14 cellular contexts compared by ENCODE assay signal in the genomic region with DNA sequence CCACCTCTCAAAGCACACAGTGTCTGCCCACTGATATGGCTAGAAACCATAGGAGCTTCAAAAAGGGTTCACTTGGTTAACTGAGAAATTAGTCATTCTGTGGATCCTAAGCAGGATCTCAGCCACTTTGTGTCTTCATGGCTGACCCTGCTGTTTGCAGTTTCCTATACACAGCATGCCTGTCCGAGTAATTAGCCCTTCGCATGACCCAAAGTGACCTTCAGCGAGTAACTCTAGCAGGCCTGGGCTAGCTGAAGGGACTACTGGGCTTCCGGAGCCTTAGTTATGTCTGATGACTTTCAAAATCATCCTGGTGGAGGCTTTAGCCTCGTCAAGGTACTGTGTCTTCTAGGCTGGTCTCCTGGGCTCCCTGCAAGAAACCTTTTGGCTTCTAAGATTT. TPM values are rescaled to one million over a fixed set of nuclear protein-coding genes. Genes with fewer than 3 reads are reported as not detected.
DNase-seq lines count a peak whose midpoint lies in the region; ATAC-seq, FAIRE-seq and TF ChIP-seq lines count a peak whose summit lies in the region.
"Had no signal": no experiment of that assay in that cellular context is flagged by ENCODE, and none has a peak within 500 bp of the region (broad histone marks: within the 10 kb centered on the region; RNA-seq: fewer than 3 reads in every experiment).

No MANE protein-coding gene starts in this region.

- RAD21 ChIA-PET in HCT116 (lab: Charles Lee; ENCODE audit: low non-redundant PET in 1 of 2, low total read pairs in 2 of 2, uncharacterized antibody in 2 of 2, unreplicated experiment in 2 of 2) = no interaction called here

- no peaks in the 10 kb centered on the region; a peak in 1 of 4 replicates for H3K36me3 ChIP-seq in HCT116 (ENCODE audit: control insufficient read depth in 1 of 2, insufficient read depth in 2 of 2, low read length in 2 of 2)
- H3K36me3 ChIP-seq in muscle layer of duodenum (ENCODE audit: control insufficient read depth in 1 of 2, insufficient read depth in 2 of 2, low read length in 2 of 2) = no peaks in the 10 kb centered on the region
- H3K36me3 ChIP-seq: BLaER1 treated with 17β-estradiol and CSF1 and Interleukin-3, amounts not matched to agents 10 nM and 100 nM; brain microvascular endothelial cell had no signal

- intact Hi-C loops in HCT116 (cut with micrococcal nuclease) = no loop called here
- intact Hi-C loops in MCF 10A (cut with micrococcal nuclease) = no loop called here

- peak overlapping the region; percentile 83 for H3K4me3 Mint-ChIP-seq in MCF 10A (ENCODE audit: unreplicated experiment)
- H3K4me3 Mint-ChIP-seq: natural killer cell had no signal

- TF ChIP-seq RAD21 in HCT116 (IDR thresholded peaks at IDR 0.05; ENCODE audit: low read depth) = no peak

- 0 out of 2 replicates have a peak overlapping the region, but pooled peaks have one; percentile 21 for H3K9ac ChIP-seq in HCT116 (ENCODE audit: low read length)
- H3K9ac ChIP-seq: BLaER1 treated with 17β-estradiol and CSF1 and Interleukin-3, amounts not matched to agents 10 nM and 100 nM had no signal

- H3K4me3 ChIP-seq in HCT116 (replicated peaks in 1 of 2; ENCODE audit: low read depth in 1 of 2, low read length in 2 of 2) = no peak overlapping the region
- peak overlapping the region in 1 of 2 donors; percentile 3 for H3K4me3 ChIP-seq in muscle layer of duodenum (ENCODE audit: low read depth in 1 of 2, low read length in 2 of 2)
- H3K4me3 ChIP-seq: BLaER1 treated with 17β-estradiol and CSF1 and Interleukin-3, amounts not matched to agents 10 nM and 100 nM had no signal

- no peak overlapping the region for H3K27ac ChIP-seq in HCT116 (ENCODE audit: low read depth, low read length)
- peak overlapping the region; percentile 47 for H3K27ac ChIP-seq in muscle layer of duodenum (ENCODE audit: low read length)
- H3K27ac ChIP-seq: BLaER1 treated with 17β-estradiol and CSF1 and Interleukin-3, amounts not matched to agents 10 nM and 100 nM; brain microvascular endothelial cell; VCaP had no signal

- no peak for TF ChIP-seq POLR2A in HCT116 (IDR thresholded peaks at IDR 0.05; ENCODE audit: borderline replicate concordance, extremely low read depth, insufficient read depth, insufficient read length)

- no peaks in the 10 kb centered on the region for H3K27me3 Mint-ChIP-seq in MCF 10A (ENCODE audit: insufficient read depth, unreplicated experiment)

- peaks cover 22% of the 10 kb centered on the region for H3K36me3 Mint-ChIP-seq in MCF 10A (ENCODE audit: insufficient read depth, unreplicated experiment)
- H3K36me3 Mint-ChIP-seq: natural killer cell had no signal

- POLR2A ChIA-PET in HCT116 (lab: Charles Lee) (no interaction called here), MCF 10A (lab: Yijun Ruan, JAX) (interaction anchor here (0.7 to 5.1 kb wide), 3 partner anchors 12 to 351 kb away, joined by 4 to 109 read pairs (median 5); partner anchors contain the start of genes TTC19, ZNF286A and ZSWIM7)

- H3K9me2 ChIP-seq in HCT116 (ENCODE audit: insufficient read depth) = no peaks in the 10 kb centered on the region

- peaks cover 57 to 86% of the 10 kb centered on the region in 2 experiments for H3K4me1 ChIP-seq in HCT116 (ENCODE audit: control insufficient read depth in 1 of 2, insufficient read depth in 2 of 2, low read length in 2 of 2)
- peaks cover 5 to 21% of the 10 kb centered on the region in 2 donors for H3K4me1 ChIP-seq in muscle layer of duodenum (ENCODE audit: control insufficient read depth in 1 of 2, insufficient read depth in 2 of 2, low read length in 2 of 2)

- FAIRE-seq in GM19239 (lab: Jason Lieb, UNC) = no peak

- no peaks in the 10 kb centered on the region for H4K20me1 ChIP-seq in HCT116 (ENCODE audit: insufficient read depth)
- H4K20me1 ChIP-seq: BLaER1 treated with 17β-estradiol and CSF1 and Interleukin-3, amounts not matched to agents 10 nM and 100 nM had no signal

- peaks cover 32% of the 10 kb centered on the region for H3K4me1 Mint-ChIP-seq in MCF 10A (ENCODE audit: insufficient read depth, unreplicated experiment)

- H3K27me3 ChIP-seq in HCT116 (ENCODE audit: insufficient read depth, low read length) (no peaks in the 10 kb centered on the region), muscle layer of duodenum (ENCODE audit: low read depth, low read length) (no peaks in the 10 kb centered on the region)
- H3K27me3 ChIP-seq: BLaER1 treated with 17β-estradiol and CSF1 and Interleukin-3, amounts not matched to agents 10 nM and 100 nM; brain microvascular endothelial cell had no signal

- CTCF ChIA-PET in HCT116 (lab: Charles Lee) = no interaction called here
- CTCF ChIA-PET in MCF 10A (lab: Yijun Ruan, JAX) = interaction anchor here (0.7 kb wide), 1 partner anchor 13 kb away, joined by 3 read pairs; no protein-coding TSS in a partner anchor

- TF ChIP-seq CTCF in HCT116 (IDR thresholded peaks at IDR 0.05 in 2 of 3, conservative IDR thresholded peaks at IDR 0.05 in 1 of 3; ENCODE audit: borderline replicate concordance in 1 of 3, insufficient read depth in 1 of 3, low read depth in 2 of 3, low read length in 2 of 3) (no peak), MCF 10A (IDR thresholded peaks at IDR 0.05; ENCODE audit: unreplicated experiment) (no peak)

- H3K9me3 Mint-ChIP-seq in MCF 10A (ENCODE audit: unreplicated experiment) = no peaks in the 10 kb centered on the region
- H3K9me3 Mint-ChIP-seq: natural killer cell had no signal

- ATAC-seq in HCT116 = no peak
- no peak for ATAC-seq in HG03565 (IDR thresholded peaks at IDR 0.05; ENCODE audit: unreplicated experiment)
- ATAC-seq in GM18520 (IDR thresholded peaks at IDR 0.05; ENCODE audit: unreplicated experiment) = no peak
- ATAC-seq: natural killer cell had no signal

- peak; percentile 33 for DNase-seq in A172 (ENCODE audit: low spot score)
- no peak for DNase-seq in HCT116 (ENCODE audit: low read depth, low spot score)
- peak; percentile 27 for DNase-seq in MCF 10A (ENCODE audit: unreplicated experiment)
- no peak for DNase-seq in GM19239 (ENCODE audit: insufficient read length, low spot score)
- no peak for DNase-seq in AG08395 (ENCODE audit: low spot score)
- DNase-seq: brain microvascular endothelial cell, natural killer cell, NCI-H1105, NCI-H446 treated with DMSO at 0.1 percent for 48 hours had no signal

- peak overlapping the region; percentile 97 for H3K4me2 ChIP-seq in HCT116 (ENCODE audit: low read length)
- H3K4me2 ChIP-seq: BLaER1 treated with 17β-estradiol and CSF1 and Interleukin-3, amounts not matched to agents 10 nM and 100 nM had no signal

- H3K9me3 ChIP-seq in HCT116 (ENCODE audit: control insufficient read depth in 1 of 2, insufficient read depth in 1 of 2, low read depth in 1 of 2, low read length in 2 of 2) (no peaks in the 10 kb centered on the region), muscle layer of duodenum (ENCODE audit: control insufficient read depth in 1 of 2, low read length in 2 of 2) (no peaks in the 10 kb centered on the region)
- H3K9me3 ChIP-seq: BLaER1 treated with 17β-estradiol and CSF1 and Interleukin-3, amounts not matched to agents 10 nM and 100 nM had no signal

- peak overlapping the region; percentile 93 for H3K27ac Mint-ChIP-seq in MCF 10A (ENCODE audit: low read depth, unreplicated experiment)
- H3K27ac Mint-ChIP-seq: natural killer cell had no signal

- H3K79me2 ChIP-seq in HCT116 (ENCODE audit: insufficient read depth, low read length) = peaks cover 16% of the 10 kb centered on the region; the same call in 1 of the 2 replicates

- BruUV-seq in HCT116 (replicated peaks; lab: Mats Ljungman, UMichigan) (no TSS peak), MCF 10A (replicated peaks; lab: Mats Ljungman, UMichigan) (no TSS peak)

- no peak overlapping the region for H2AFZ ChIP-seq in HCT116 (ENCODE audit: low read depth, low read length, poor library complexity, severe bottlenecking)

TF ChIP-seq in HCT116, 20 proteins besides CTCF, POLR2A, EP300 and RAD21 (continues in another document):
- TF ChIP-seq SIN3A (IDR thresholded peaks at IDR 0.05; ENCODE audit: low read depth) (no peak), TCF7L2 (IDR thresholded peaks at IDR 0.05; ENCODE audit: borderline replicate concordance, extremely low read depth, insufficient read depth, insufficient read length) (no peak), CBX3 (IDR thresholded peaks at IDR 0.05; ENCODE audit: low read depth) (no peak), ZFX (IDR thresholded peaks at IDR 0.05) (no peak), JUND (IDR thresholded peaks at IDR 0.05) (no peak), YY1 (IDR thresholded peaks at IDR 0.05; ENCODE audit: extremely low read depth, insufficient replicate concordance, low read depth, low read length) (no peak)
- TF ChIP-seq, protein P1, sequence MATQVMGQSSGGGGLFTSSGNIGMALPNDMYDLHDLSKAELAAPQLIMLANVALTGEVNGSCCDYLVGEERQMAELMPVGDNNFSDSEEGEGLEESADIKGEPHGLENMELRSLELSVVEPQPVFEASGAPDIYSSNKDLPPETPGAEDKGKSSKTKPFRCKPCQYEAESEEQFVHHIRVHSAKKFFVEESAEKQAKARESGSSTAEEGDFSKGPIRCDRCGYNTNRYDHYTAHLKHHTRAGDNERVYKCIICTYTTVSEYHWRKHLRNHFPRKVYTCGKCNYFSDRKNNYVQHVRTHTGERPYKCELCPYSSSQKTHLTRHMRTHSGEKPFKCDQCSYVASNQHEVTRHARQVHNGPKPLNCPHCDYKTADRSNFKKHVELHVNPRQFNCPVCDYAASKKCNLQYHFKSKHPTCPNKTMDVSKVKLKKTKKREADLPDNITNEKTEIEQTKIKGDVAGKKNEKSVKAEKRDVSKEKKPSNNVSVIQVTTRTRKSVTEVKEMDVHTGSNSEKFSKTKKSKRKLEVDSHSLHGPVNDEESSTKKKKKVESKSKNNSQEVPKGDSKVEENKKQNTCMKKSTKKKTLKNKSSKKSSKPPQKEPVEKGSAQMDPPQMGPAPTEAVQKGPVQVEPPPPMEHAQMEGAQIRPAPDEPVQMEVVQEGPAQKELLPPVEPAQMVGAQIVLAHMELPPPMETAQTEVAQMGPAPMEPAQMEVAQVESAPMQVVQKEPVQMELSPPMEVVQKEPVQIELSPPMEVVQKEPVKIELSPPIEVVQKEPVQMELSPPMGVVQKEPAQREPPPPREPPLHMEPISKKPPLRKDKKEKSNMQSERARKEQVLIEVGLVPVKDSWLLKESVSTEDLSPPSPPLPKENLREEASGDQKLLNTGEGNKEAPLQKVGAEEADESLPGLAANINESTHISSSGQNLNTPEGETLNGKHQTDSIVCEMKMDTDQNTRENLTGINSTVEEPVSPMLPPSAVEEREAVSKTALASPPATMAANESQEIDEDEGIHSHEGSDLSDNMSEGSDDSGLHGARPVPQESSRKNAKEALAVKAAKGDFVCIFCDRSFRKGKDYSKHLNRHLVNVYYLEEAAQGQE (IDR thresholded peaks at IDR 0.05; ENCODE audit: low read depth) = no peak

RNA-seq across cellular contexts. Expression of gene FBXW10B, which starts 28.9 kb away (rescaled TPM):
- total RNA-seq in A172 (2014; rRNA removed; shearing (Covaris generic)) = 2.7 and 4.8 TPM in 2 replicates
- total RNA-seq in HCT116 (2021; ENCODE audit: unreplicated experiment) = 1.2 TPM
- 0.70 and 1.3 TPM in 2 replicates for polyA plus RNA-seq in HCT116 (2012)
- total RNA-seq in MCF 10A (2022) = 3.4 and 5.3 TPM in 2 replicates

RNA-seq across cellular contexts. Expression of gene TRIM16, which starts 35.7 kb away (rescaled TPM):
- 153 and 163 TPM in 2 replicates for total RNA-seq in A172 (2014; rRNA removed; shearing (Covaris generic))
- total RNA-seq in HCT116 (2021; ENCODE audit: unreplicated experiment) (33.8 TPM), MCF 10A (2022) (37.6 and 42.5 TPM in 2 replicates)
- 27.9 and 32.4 TPM in 2 replicates for polyA plus RNA-seq in HCT116 (2012)

RNA-seq across cellular contexts. Expression of gene ZNF286A, which starts 51.2 kb away (rescaled TPM):
- total RNA-seq in A172 (2014; rRNA removed; shearing (Covaris generic)) = 49.1 and 97.4 TPM in 2 replicates
- 37.0 TPM for total RNA-seq in HCT116 (2021; ENCODE audit: unreplicated experiment)
- polyA plus RNA-seq in HCT116 (2012) = 13.0 and 13.1 TPM in 2 replicates
- 24.3 and 25.7 TPM in 2 replicates for total RNA-seq in MCF 10A (2022)

Comparison
In these comparisons a context has a peak if more than half of its experiments do, and no peak if none do; other contexts are left out.
1. DNase-seq: peak in A172 (single experiment) and MCF 10A (single experiment); none in HCT116 (single experiment), GM19239 (single experiment) and AG08395 (single experiment).